ENCODE assay signal across 6 cellular contexts in the genomic region with DNA sequence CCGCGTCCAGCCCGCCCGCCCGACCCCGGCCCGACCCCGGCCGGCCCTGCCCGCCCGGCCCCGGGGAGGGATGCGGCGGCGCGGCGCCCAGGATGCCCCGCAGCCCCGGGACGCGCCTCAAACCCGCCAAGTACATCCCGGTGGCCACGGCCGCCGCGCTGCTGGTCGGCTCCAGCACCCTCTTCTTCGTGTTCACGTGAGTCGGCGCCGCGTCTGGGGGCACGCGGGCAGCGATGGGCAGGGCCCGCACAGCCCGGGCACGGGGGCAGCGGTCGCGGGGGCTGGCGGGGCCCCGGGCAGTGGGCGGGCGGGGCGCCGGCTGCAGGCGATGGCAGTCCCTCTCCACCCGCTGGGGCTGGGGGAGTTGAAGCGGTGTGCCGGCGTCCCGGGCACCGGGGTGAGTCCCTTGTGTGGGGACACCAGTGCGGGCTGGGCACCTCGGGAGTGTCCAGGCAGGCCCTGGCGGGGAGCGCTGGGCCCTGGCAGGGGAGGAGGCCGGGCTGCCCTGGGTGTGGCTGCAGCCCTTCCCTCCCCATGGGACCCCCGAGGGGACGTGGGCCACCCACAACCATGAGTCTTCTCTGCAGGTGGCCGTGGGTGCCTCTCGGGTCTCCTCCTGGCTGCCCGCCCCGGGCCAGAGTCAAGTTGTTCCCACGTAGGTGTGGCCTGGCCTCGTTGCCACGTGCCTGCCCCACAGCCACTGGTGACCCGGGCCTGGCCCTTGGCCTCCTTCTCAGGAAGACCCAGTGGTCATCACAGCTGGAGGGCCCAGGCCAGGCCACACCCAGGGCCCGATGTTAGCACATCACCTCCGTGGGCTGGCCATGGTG. TPM values are rescaled to one million over a fixed set of nuclear protein-coding genes. Genes with fewer than 3 reads are reported as not detected.
DNase-seq lines count a peak whose midpoint lies in the region; ATAC-seq and TF ChIP-seq lines count a peak whose summit lies in the region.

No MANE protein-coding gene starts in this region.

- peaks cover 13% of the 10 kb centered on the region for H3K4me1 Mint-ChIP-seq in neural progenitor cell

- CTCF ChIA-PET in A673 (lab: Charles Lee), result no interaction called here
- CTCF ChIA-PET in mammary epithelial cell (lab: Charles Lee; ENCODE audit: low non-redundant PET), result no interaction called here

- H3K4me3 ChIP-seq in A673 (ENCODE audit: low read depth, low read length, poor library complexity, severe bottlenecking), result peak overlapping the region; percentile 88
- H3K4me3 ChIP-seq in mammary epithelial cell (replicated peaks in 1 of 3; ENCODE audit: insufficient read depth in 1 of 3, low read depth in 2 of 3, low read length in 3 of 3), result peak overlapping the region; percentile 77 to 84 (median 78)
- peak overlapping the region; percentile 95 for H3K4me3 ChIP-seq in neural progenitor cell

- WGBS in mammary epithelial cell (ENCODE audit: low coverage, missing lambda C conversion rate), result 3% methylated on average over 20 of the region's 73 CpGs

- BruUV-seq in A673 (replicated peaks; lab: Mats Ljungman, UMichigan), result no TSS peak
- BruUV-seq in mammary epithelial cell (replicated peaks; lab: Mats Ljungman, UMichigan), result no TSS peak

- DNase-seq in A673 (ENCODE audit: low spot score), result no peak
- no peak for DNase-seq in mammary epithelial cell
- peak; percentile 58 for DNase-seq in neural progenitor cell (ENCODE audit: low spot score)
- DNase-seq in GM19240 (ENCODE audit: insufficient read length, low spot score), result no peak

- H3K27me3 Mint-ChIP-seq in neural progenitor cell (ENCODE audit: insufficient read depth, low read depth), result peaks cover 5% of the 10 kb centered on the region

- H3K4me3 Mint-ChIP-seq in neural progenitor cell, result peak overlapping the region; percentile 83

- intact Hi-C loops in A673 (cut with micrococcal nuclease; ENCODE audit: unreplicated experiment), result no loop called here
- intact Hi-C loops in mammary epithelial cell (cut with micrococcal nuclease), result no loop called here

- H3K9me3 Mint-ChIP-seq in neural progenitor cell, result no peaks in the 10 kb centered on the region

- peak overlapping the region; percentile 96 for H3K4me2 ChIP-seq in mammary epithelial cell (ENCODE audit: insufficient read depth, low read depth, low read length)
- H3K4me2 ChIP-seq in neural progenitor cell, result peak overlapping the region; percentile 96

- H3K27ac ChIP-seq in A673 (ENCODE audit: low read depth, low read length, poor library complexity, severe bottlenecking), result peak overlapping the region; percentile 71
- H3K27ac ChIP-seq in mammary epithelial cell (ENCODE audit: insufficient read depth, low read depth, low read length), result peak overlapping the region; percentile 17
- H3K27ac ChIP-seq in neural progenitor cell, result no peak overlapping the region

- H3K27me3 ChIP-seq in A673 (replicated peaks; ENCODE audit: insufficient read depth, low read depth, low read length, poor library complexity) (no peaks in the 10 kb centered on the region), mammary epithelial cell (ENCODE audit: insufficient read depth, low read length) (no peaks in the 10 kb centered on the region), neural progenitor cell (no peaks in the 10 kb centered on the region)

- dilution Hi-C loops in mammary epithelial cell (cut with HindIII; ENCODE audit: low sequenced_read_pairs), result no loop called here

- TF ChIP-seq CTCF in A673 (conservative IDR thresholded peaks at IDR 0.05; ENCODE audit: low read depth, low read length) (no peak), mammary epithelial cell (conservative IDR thresholded peaks at IDR 0.05 in 1 of 2, IDR thresholded peaks at IDR 0.05 in 1 of 2; ENCODE audit: extremely low read depth in 1 of 2, insufficient read depth in 1 of 2, low read depth in 1 of 2, low read length in 2 of 2) (no peak), neural progenitor cell (IDR thresholded peaks at IDR 0.05) (no peak)

- ATAC-seq in HG02852 (IDR thresholded peaks at IDR 0.05; ENCODE audit: unreplicated experiment) (peak; percentile 8), GM18519 (IDR thresholded peaks at IDR 0.05; ENCODE audit: low FRiP score, unreplicated experiment) (no peak)

- H3K36me3 ChIP-seq in A673 (ENCODE audit: insufficient read depth, low read length, poor library complexity, severe bottlenecking) (peaks cover 10% of the 10 kb centered on the region), mammary epithelial cell (ENCODE audit: insufficient read depth, low read length) (peaks cover 3% of the 10 kb centered on the region), neural progenitor cell (no peaks in the 10 kb centered on the region)

- peaks cover 5% of the 10 kb centered on the region for H3K36me3 Mint-ChIP-seq in neural progenitor cell

- POLR2A ChIA-PET in A673 (lab: Charles Lee; ENCODE audit: low non-redundant PET), result no interaction called here

- H2AFZ ChIP-seq in mammary epithelial cell (ENCODE audit: low read depth, low read length) (peak overlapping the region; percentile 76), neural progenitor cell (replicated peaks) (peak overlapping the region; percentile 42)

- H4K20me1 ChIP-seq in mammary epithelial cell (ENCODE audit: insufficient read depth, low read length), result peaks cover 2% of the 10 kb centered on the region
- H4K20me1 ChIP-seq in neural progenitor cell (ENCODE audit: low read depth), result peaks cover 65% of the 10 kb centered on the region

- no peaks in the 10 kb centered on the region for H3K9me3 ChIP-seq in A673 (ENCODE audit: low read depth, low read length, poor library complexity, severe bottlenecking)
- H3K9me3 ChIP-seq in mammary epithelial cell (replicated peaks; ENCODE audit: insufficient read depth, low read length), result no peaks in the 10 kb centered on the region
- H3K9me3 ChIP-seq in neural progenitor cell (ENCODE audit: low read depth), result no peaks in the 10 kb centered on the region

- peaks cover 43% of the 10 kb centered on the region for H3F3A ChIP-seq in neural progenitor cell (ENCODE audit: low read depth)

- in situ Hi-C loops in mammary epithelial cell (cut with MboI; ENCODE audit: low sequenced_read_pairs in 2 of 2), result no loop called here

- H3K4me1 ChIP-seq in A673 (ENCODE audit: insufficient read depth, low read length, poor library complexity, severe bottlenecking), result peaks cover 5% of the 10 kb centered on the region
- H3K4me1 ChIP-seq in mammary epithelial cell (ENCODE audit: insufficient read depth, low read length), result peaks cover 16% of the 10 kb centered on the region
- H3K4me1 ChIP-seq in neural progenitor cell, result peaks cover 8% of the 10 kb centered on the region

- H3K79me2 ChIP-seq in mammary epithelial cell (ENCODE audit: insufficient read depth, low read length) (peaks cover 54% of the 10 kb centered on the region), neural progenitor cell (ENCODE audit: low read depth) (peaks cover 14% of the 10 kb centered on the region)

- H3K9ac ChIP-seq in mammary epithelial cell (ENCODE audit: insufficient read depth, low read length) (peak overlapping the region; percentile 42), neural progenitor cell (no peak overlapping the region)

- no peak overlapping the region for H3K27ac Mint-ChIP-seq in neural progenitor cell

RNA-seq across cellular contexts. Expression of a gene that starts 0.5 kb away (rescaled TPM):
- total RNA-seq in A673 (2021) (58.8 and 60.2 TPM in 2 replicates), mammary epithelial cell (10 to 100 TPM; 10.7 to 79.4 TPM), neural progenitor cell (ENCODE audit: low replicate concordance) (7.1 and 11.4 TPM in 2 replicates)
- 37.7 TPM for polyA plus RNA-seq in mammary epithelial cell
- polyA minus RNA-seq in mammary epithelial cell, result 9.9 TPM

RNA-seq across cellular contexts. Expression of a gene that starts 15.0 kb away (rescaled TPM):
- 68.1 and 71.1 TPM in 2 replicates for total RNA-seq in A673 (2021)
- 10 to 100 TPM; 30.3 to 42.6 TPM for total RNA-seq in mammary epithelial cell
- polyA plus RNA-seq in mammary epithelial cell, result 24.7 TPM
- 44.9 TPM for polyA minus RNA-seq in mammary epithelial cell
- total RNA-seq in neural progenitor cell (ENCODE audit: low replicate concordance), result 24.3 and 39.7 TPM in 2 replicates

RNA-seq across cellular contexts. Expression of a gene that starts 16.2 kb away (rescaled TPM):
- total RNA-seq in A673 (2021) (501 and 509 TPM in 2 replicates), mammary epithelial cell (100 to 1,000 TPM in 1 of 2 donors, 10 to 100 TPM in 1; 80.2 to 211 TPM), neural progenitor cell (ENCODE audit: low replicate concordance) (874 and 918 TPM in 2 replicates)
- 320 TPM for polyA plus RNA-seq in mammary epithelial cell
- 116 TPM for polyA minus RNA-seq in mammary epithelial cell

RNA-seq across cellular contexts. Expression of a gene that starts 18.8 kb away (rescaled TPM):
- total RNA-seq in A673 (2021), result not detected in 2 replicates
- 1 to 10 TPM in 1 of 2 donors, under 1 TPM in 1; 0.17 to 2.8 TPM for total RNA-seq in mammary epithelial cell
- polyA plus RNA-seq in mammary epithelial cell, result 0.29 TPM
- polyA minus RNA-seq in mammary epithelial cell, result not detected
- not detected in 2 replicates for total RNA-seq in neural progenitor cell (ENCODE audit: low replicate concordance)

RNA-seq across cellular contexts. Expression of a gene that starts 52.0 kb away (rescaled TPM):
- total RNA-seq in A673 (2021) (63.2 and 74.8 TPM in 2 replicates), mammary epithelial cell (10 to 100 TPM; 23.0 to 40.4 TPM), neural progenitor cell (ENCODE audit: low replicate concordance) (29.1 and 39.7 TPM in 2 replicates)
- polyA plus RNA-seq in mammary epithelial cell, result 20.0 TPM
- polyA minus RNA-seq in mammary epithelial cell, result 51.5 TPM
